ENCODE assay signal across 8 cellular contexts in genomic region chr5:50441479-50441815, GRCh38. TPM values are rescaled to one million over a fixed set of nuclear protein-coding genes. Genes with fewer than 3 reads are reported as not detected.
DNase-seq lines count a peak whose midpoint lies in the region; TF ChIP-seq lines count a peak whose summit lies in the region.

No MANE protein-coding gene starts in this region.

- H3K27me3 Mint-ChIP-seq in activated naive CD4-positive, alpha-beta T cell treated with anti-CD3 and anti-CD28 coated beads, Interleukin-2, amount 50 U/mL, for 24 hours, result no peaks in the 10 kb centered on the region
- H3K27me3 Mint-ChIP-seq in activated naive CD8-positive, alpha-beta T cell treated with anti-CD3 and anti-CD28 coated beads for 36 hours, result no peaks in the 10 kb centered on the region

- TF ChIP-seq POLR2A in lower leg skin (IDR thresholded peaks at IDR 0.05), result no peak
- TF ChIP-seq POLR2A in thyroid gland (IDR thresholded peaks at IDR 0.05), result no peak

- H3K4me3 Mint-ChIP-seq in activated naive CD4-positive, alpha-beta T cell treated with anti-CD3 and anti-CD28 coated beads, Interleukin-2, amount 50 U/mL, for 24 hours, result peak overlapping the region; percentile 96
- peak overlapping the region; percentile 91 for H3K4me3 Mint-ChIP-seq in activated naive CD8-positive, alpha-beta T cell treated with anti-CD3 and anti-CD28 coated beads for 36 hours

- no peaks in the 10 kb centered on the region for H3K9me3 ChIP-seq in thyroid gland

- H3K9me3 Mint-ChIP-seq in activated naive CD4-positive, alpha-beta T cell treated with anti-CD3 and anti-CD28 coated beads, Interleukin-2, amount 50 U/mL, for 24 hours, result no peaks in the 10 kb centered on the region
- H3K9me3 Mint-ChIP-seq in activated naive CD8-positive, alpha-beta T cell treated with anti-CD3 and anti-CD28 coated beads for 36 hours, result peaks cover 1% of the 10 kb centered on the region

- intact Hi-C loops in lower leg skin (cut with DNase I; ENCODE audit: low total_unique reads), result no loop called here
- intact Hi-C loops in thyroid gland (cut with DNase I), result no loop called here

- no peaks in the 10 kb centered on the region for H3K36me3 Mint-ChIP-seq in activated naive CD4-positive, alpha-beta T cell treated with anti-CD3 and anti-CD28 coated beads, Interleukin-2, amount 50 U/mL, for 24 hours
- H3K36me3 Mint-ChIP-seq in activated naive CD8-positive, alpha-beta T cell treated with anti-CD3 and anti-CD28 coated beads for 36 hours, result peaks cover 12% of the 10 kb centered on the region

- TF ChIP-seq CTCF in lower leg skin (IDR thresholded peaks at IDR 0.05) (no peak), thyroid gland (IDR thresholded peaks at IDR 0.05) (no peak)

- peak overlapping the region; percentile 50 for H3K4me3 ChIP-seq in lower leg skin (ENCODE audit: low read depth, poor library complexity, severe bottlenecking)
- peak overlapping the region in 2 of 3 donors; percentile 50 to 73 for H3K4me3 ChIP-seq in thyroid gland (replicated peaks in 1 of 3)

- DNase-seq in activated naive CD4-positive, alpha-beta T cell treated with Interleukin-2 at 50 U/mL for 16 hours, result no peak
- no peak for DNase-seq in activated naive CD8-positive, alpha-beta T cell treated with anti-CD3 and anti-CD28 coated beads for 36 hours
- no peak for DNase-seq in lower leg skin (ENCODE audit: low spot score in 2 of 2)
- no peak for DNase-seq in thyroid gland
- no peak for DNase-seq in DMS79 (lab: John Stamatoyannopoulos, UW)
- DNase-seq in SIG-M5 (lab: John Stamatoyannopoulos, UW), result no peak
- DNase-seq in stimulated activated CD4-positive, alpha-beta T cell treated with anti-CD3 and anti-CD28 coated beads, Interleukin-2, amount 100 ng/mL, for 24 hours, result no peak

- H3K4me1 ChIP-seq in thyroid gland, result no peaks in the 10 kb centered on the region

- peak overlapping the region in 2 of 3 donors; percentile 40 to 67 for H3K27ac ChIP-seq in thyroid gland

- H3K27ac Mint-ChIP-seq in activated naive CD4-positive, alpha-beta T cell treated with anti-CD3 and anti-CD28 coated beads, Interleukin-2, amount 50 U/mL, for 24 hours, result peak overlapping the region; percentile 98
- H3K27ac Mint-ChIP-seq in activated naive CD8-positive, alpha-beta T cell treated with anti-CD3 and anti-CD28 coated beads for 36 hours, result peak overlapping the region; percentile 95

- 11 to 12% methylated on average over 8 of the region's 8 CpGs for WGBS in lower leg skin, 2 donors
- 14 to 20% methylated on average over 8 of the region's 8 CpGs for WGBS in thyroid gland, 2 donors

- no peaks in the 10 kb centered on the region for H3K36me3 ChIP-seq in thyroid gland

- peaks cover 82% of the 10 kb centered on the region for H3K4me1 Mint-ChIP-seq in activated naive CD4-positive, alpha-beta T cell treated with anti-CD3 and anti-CD28 coated beads, Interleukin-2, amount 50 U/mL, for 24 hours
- H3K4me1 Mint-ChIP-seq in activated naive CD8-positive, alpha-beta T cell treated with anti-CD3 and anti-CD28 coated beads for 36 hours, result peaks cover 57% of the 10 kb centered on the region

- no peaks in the 10 kb centered on the region for H3K27me3 ChIP-seq in thyroid gland

RNA-seq across cellular contexts. Expression of gene EMB, which starts 0.4 kb away (rescaled TPM):
- total RNA-seq in activated naive CD8-positive, alpha-beta T cell treated with anti-CD3 and anti-CD28 coated beads for 36 hours, result 10 to 100 TPM; 59.5 to 60.8 TPM
- total RNA-seq in lower leg skin (10 to 100 TPM; 20.0 to 69.2 (median 35.2) TPM), thyroid gland (10 to 100 TPM; 54.8 to 78.0 (median 58.5) TPM)
